In genomic region chr7:148135106-148135505, GRCh38 we compare ENCODE assay signal across 25 cellular contexts.
DNase-seq lines count a peak whose midpoint lies in the region; ATAC-seq and TF ChIP-seq lines count a peak whose summit lies in the region.
"Had no signal": no experiment of that assay in that cellular context is flagged by ENCODE, and none has a peak within 500 bp of the region (broad histone marks: within the 10 kb centered on the region; RNA-seq: fewer than 3 reads in every experiment).

No MANE protein-coding gene starts in this region.

- intact Hi-C loops in prostate gland (cut with DNase I): no loop called here
- intact Hi-C loops in testis (cut with DNase I; ENCODE audit: low total_unique reads): no loop called here

- no peak for ATAC-seq in HG02678 (IDR thresholded peaks at IDR 0.05; ENCODE audit: unreplicated experiment)
- ATAC-seq: naive thymus-derived CD4-positive, alpha-beta T cell had no signal

- H3K27me3 ChIP-seq in prostate gland (replicated peaks; ENCODE audit: insufficient read depth) (peaks cover 2% of the 10 kb centered on the region), testis (no peaks in the 10 kb centered on the region)
- H3K27me3 ChIP-seq: BE2C, right atrium auricular region, tibial nerve had no signal

- TF ChIP-seq POLR2A in prostate gland (IDR thresholded peaks at IDR 0.05) (no peak), testis (IDR thresholded peaks at IDR 0.05) (no peak)

- DNase-seq in NCI-H2107 treated with DMSO at 0.1 percent for 48 hours (lab: John Stamatoyannopoulos, UW; ENCODE audit: unreplicated experiment): peak; percentile 5
- DNase-seq in NCI-H2107 (lab: John Stamatoyannopoulos, UW): no peak
- peak; percentile 61 for DNase-seq in NCI-H69 (lab: John Stamatoyannopoulos, UW)
- DNase-seq in fibroblast of mammary gland (ENCODE audit: low read depth): peak; percentile 1
- peak; percentile 15 for DNase-seq in prostate gland (ENCODE audit: low spot score)
- DNase-seq in testis: no peak
- no peak for DNase-seq in hippocampal formation (lab: John Stamatoyannopoulos, UW)
- DNase-seq: 8988T; activated naive CD4-positive, alpha-beta T cell treated with Interleukin-2 at 50 U/mL for 16 hours; activated T-cell treated with anti-CD3 and anti-CD28 coated beads, Interleukin-2, amount 50 U/mL, for 48 hours; aorta; BE2C; Caco-2; effector memory CD4-positive, alpha-beta T cell; GM23248; kidney; MM.1S; naive thymus-derived CD4-positive, alpha-beta T cell; NCI-H1436 treated with DMSO at 0.1 percent for 48 hours; NCI-H226; SHP77 treated with DMSO at 0.1 percent for 48 hours had no signal

- no peaks in the 10 kb centered on the region for H3K9me3 ChIP-seq in prostate gland
- no peaks in the 10 kb centered on the region for H3K9me3 ChIP-seq in testis
- H3K9me3 ChIP-seq: BE2C, right atrium auricular region, tibial nerve had no signal

- H3K4me3 ChIP-seq in fibroblast of mammary gland (ENCODE audit: control insufficient read depth, low read depth, low read length) (no peak overlapping the region), prostate gland (no peak overlapping the region), testis (no peak overlapping the region)
- H3K4me3 ChIP-seq: GM23248, PC-9, right atrium auricular region, tibial nerve had no signal

- H3K27ac ChIP-seq in prostate gland: no peak overlapping the region
- no peak overlapping the region for H3K27ac ChIP-seq in testis
- H3K27ac ChIP-seq: GM23248, PC-9, right atrium auricular region, tibial nerve had no signal

- WGBS in prostate gland: 58% methylated on average over 2 of the region's 2 CpGs
- WGBS in testis, 2 donors: 84 to 85% methylated on average over 2 of the region's 2 CpGs

- H3K36me3 ChIP-seq in prostate gland (no peaks in the 10 kb centered on the region), testis (ENCODE audit: low read depth, missing control alignments) (no peaks in the 10 kb centered on the region)
- H3K36me3 ChIP-seq: BE2C, right atrium auricular region, tibial nerve had no signal

- TF ChIP-seq CTCF in fibroblast of mammary gland (conservative IDR thresholded peaks at IDR 0.05; ENCODE audit: control insufficient read depth, insufficient read depth, low read depth, low read length) (no peak), prostate gland (IDR thresholded peaks at IDR 0.05) (no peak), testis (IDR thresholded peaks at IDR 0.05) (no peak)

- H3K4me1 ChIP-seq in prostate gland (replicated peaks) (no peaks in the 10 kb centered on the region), testis (no peaks in the 10 kb centered on the region)
- H3K4me1 ChIP-seq: BE2C, Caco-2, right atrium auricular region had no signal

Comparison
In these comparisons a context has a peak if more than half of its experiments do, and no peak if none do; other contexts are left out.
1. DNase-seq: peak in NCI-H2107 treated with DMSO at 0.1 percent for 48 hours (single experiment), NCI-H69 (single experiment), fibroblast of mammary gland (single experiment) and prostate gland (single experiment); none in NCI-H2107 (single experiment), testis (single experiment) and hippocampal formation (0 of 2).